ENCODE assay signal across 1 cellular context in genomic region chr1:98315309-98315708, GRCh38.
TF ChIP-seq lines count a peak whose summit lies in the region.

No MANE protein-coding gene starts in this region.

TF ChIP-seq in A549, 52 proteins besides CTCF, POLR2A, EP300 and RAD21 (continued from another document):
- TF ChIP-seq PBX3 (IDR thresholded peaks at IDR 0.05) (no peak), RNF2 (IDR thresholded peaks at IDR 0.05; ENCODE audit: borderline replicate concordance, low read depth) (no peak)
